Comparison of ENCODE assay signal across 8 cellular contexts in genomic region chr9:35728041-35728971, GRCh38. TPM values are rescaled to one million over a fixed set of nuclear protein-coding genes. Genes with fewer than 3 reads are reported as not detected.
DNase-seq lines count a peak whose midpoint lies in the region; ATAC-seq and TF ChIP-seq lines count a peak whose summit lies in the region.

No MANE protein-coding gene starts in this region.

- peaks cover 15% of the 10 kb centered on the region; the same call in 1 of the 2 replicates for H4K20me1 ChIP-seq in OCI-LY7 (ENCODE audit: insufficient read depth, low read length)

- H3K27me3 Mint-ChIP-seq in activated CD4-positive, alpha-beta T cell treated with anti-CD3 and anti-CD28 coated beads, Interleukin-2, amount 10 ng/mL, durations not matched to agents 24 days and 14 days, result no peaks in the 10 kb centered on the region

- H3K9me3 Mint-ChIP-seq in activated CD4-positive, alpha-beta T cell treated with anti-CD3 and anti-CD28 coated beads, Interleukin-2, amount 10 ng/mL, durations not matched to agents 24 days and 14 days, result no peaks in the 10 kb centered on the region

- no peak overlapping the region for H3K27ac Mint-ChIP-seq in activated CD4-positive, alpha-beta T cell treated with anti-CD3 and anti-CD28 coated beads, Interleukin-2, amount 10 ng/mL, durations not matched to agents 24 days and 14 days

- BruUV-seq in OCI-LY7 (replicated peaks; lab: Mats Ljungman, UMichigan), result no TSS peak

- H3K27ac ChIP-seq in OCI-LY7 (ENCODE audit: low read depth, low read length, poor library complexity, severe bottlenecking), result peak overlapping the region; percentile 46
- H3K27ac ChIP-seq in coronary artery, result peak overlapping the region; percentile 97 to 99
- H3K27ac ChIP-seq in right lobe of liver, result peak overlapping the region; percentile 27 to 100 (median 98)
- no peak overlapping the region for H3K27ac ChIP-seq in WERI-Rb-1

- TF ChIP-seq CTCF in OCI-LY7 (conservative IDR thresholded peaks at IDR 0.05; ENCODE audit: low read length) (no peak), coronary artery (IDR thresholded peaks at IDR 0.05) (no peak), right lobe of liver (IDR thresholded peaks at IDR 0.05) (no peak), WERI-Rb-1 (IDR thresholded peaks at IDR 0.05; ENCODE audit: low read depth, low read length) (no peak)

- no peak overlapping the region for H3K4me3 Mint-ChIP-seq in activated CD4-positive, alpha-beta T cell treated with anti-CD3 and anti-CD28 coated beads, Interleukin-2, amount 10 ng/mL, durations not matched to agents 24 days and 14 days

- peaks cover 49% of the 10 kb centered on the region for H3K4me1 ChIP-seq in OCI-LY7 (ENCODE audit: insufficient read depth, low read length, poor library complexity, severe bottlenecking)
- H3K4me1 ChIP-seq in right lobe of liver, result peaks cover 0 to 53% (median 20%) of the 10 kb centered on the region in 4 donors

- H3K4me1 Mint-ChIP-seq in activated CD4-positive, alpha-beta T cell treated with anti-CD3 and anti-CD28 coated beads, Interleukin-2, amount 10 ng/mL, durations not matched to agents 24 days and 14 days, result peaks cover 16% of the 10 kb centered on the region

- DNase-seq in activated CD4-positive, alpha-beta T cell treated with anti-CD3 and anti-CD28 coated beads, Interleukin-2, amount 10 ng/mL, durations not matched to agents 24 days and 14 days, result peak; percentile 82
- DNase-seq in activated CD4-positive, alpha-beta T cell treated with anti-CD3 and anti-CD28 coated beads, Interleukin-2, amount 50 U/mL, for 4 hours, result no peak
- peak; percentile 63 for DNase-seq in OCI-LY7 (ENCODE audit: low spot score)
- DNase-seq in coronary artery (ENCODE audit: low spot score), result peak; percentile 93
- peak; percentile 70 to 76 (median 74) for DNase-seq in right lobe of liver
- peak; percentile 67 for DNase-seq in stimulated activated naive CD8-positive, alpha-beta T cell treated with anti-CD3 and anti-CD28 coated beads, Interleukin-15, Interleukin-2, amounts not matched to agents 100 U/mL and 50 U/mL, for 24 hours
- DNase-seq in NCI-H2196 (lab: John Stamatoyannopoulos, UW; ENCODE audit: unreplicated experiment), result no peak
- no peak for DNase-seq in WERI-Rb-1

- 5% methylated on average over 9 of the region's 10 CpGs for WGBS in right lobe of liver (ENCODE audit: insufficient coverage, low coverage, low lambda C conversion rate, missing lambda C conversion rate)

- H3K36me3 ChIP-seq in OCI-LY7 (ENCODE audit: insufficient read depth, low read length), result peaks cover 38% of the 10 kb centered on the region
- H3K36me3 ChIP-seq in right lobe of liver, result peaks cover 0 to 30% (median 25%) of the 10 kb centered on the region in 4 donors
- H3K36me3 ChIP-seq in WERI-Rb-1, result peaks cover 31% of the 10 kb centered on the region

- peaks cover 29% of the 10 kb centered on the region for H3K36me3 Mint-ChIP-seq in activated CD4-positive, alpha-beta T cell treated with anti-CD3 and anti-CD28 coated beads, Interleukin-2, amount 10 ng/mL, durations not matched to agents 24 days and 14 days (ENCODE audit: low read depth)

- H3K4me3 ChIP-seq in OCI-LY7 (ENCODE audit: low read depth, low read length, poor library complexity, severe bottlenecking), result peak overlapping the region; percentile 89
- H3K4me3 ChIP-seq in coronary artery, result peak overlapping the region; percentile 84
- H3K4me3 ChIP-seq in right lobe of liver, result peak overlapping the region; percentile 19 to 70 (median 21)
- H3K4me3 ChIP-seq in WERI-Rb-1 (ENCODE audit: low read depth, low read length), result no peak overlapping the region

- CTCF ChIA-PET in OCI-LY7 (lab: Charles Lee; ENCODE audit: unreplicated experiment), result interaction anchor here (0.8 to 2.2 kb wide), 12 partner anchors 13 to 112 kb away, joined by 3 to 13 read pairs (median 4); partner anchors contain the start of genes ARHGEF39, GBA2 and RGP1

- peak in 2 of 4 donors; percentile 5 for ATAC-seq in right lobe of liver
- ATAC-seq in stimulated activated naive CD8-positive, alpha-beta T cell treated with anti-CD3 and anti-CD28 coated beads, Interleukin-15, Interleukin-2, amounts not matched to agents 100 U/mL and 50 U/mL, for 24 hours, result peak; percentile 17

- intact Hi-C loops in activated CD4-positive, alpha-beta T cell treated with anti-CD3 and anti-CD28 coated beads, Interleukin-2, amount 10 ng/mL, durations not matched to agents 24 days and 14 days (cut with micrococcal nuclease), result loop anchor here (2.0 kb wide), 1 partner anchor 32 kb away; no protein-coding TSS in a partner anchor
- intact Hi-C loops in OCI-LY7 (cut with micrococcal nuclease; ENCODE audit: unreplicated experiment), result loop anchor here (2.0 kb wide), 1 partner anchor 70 kb away; the partner anchor contains the start of genes CCDC107 and RMRP
- intact Hi-C loops in right lobe of liver (cut with DNase I), result loop anchor here (5.0 to 10.0 kb wide), 2 partner anchors 64 to 66 kb away; partner anchors contain the start of gene ARHGEF39 (in 1 of the 2)

- H2AFZ ChIP-seq in OCI-LY7 (ENCODE audit: low read length), result no peak overlapping the region

- no peaks in the 10 kb centered on the region for H3K27me3 ChIP-seq in right lobe of liver
- H3K27me3 ChIP-seq in WERI-Rb-1 (ENCODE audit: insufficient read depth, low read depth, severe bottlenecking), result no peaks in the 10 kb centered on the region

- peak; percentile 69 for TF ChIP-seq POLR2A in right lobe of liver (IDR thresholded peaks at IDR 0.05)

- H3K4me2 ChIP-seq in OCI-LY7 (ENCODE audit: low read length), result peak overlapping the region; percentile 97

- H3K79me2 ChIP-seq in OCI-LY7 (ENCODE audit: insufficient read depth, low read depth, low read length), result peaks cover 51% of the 10 kb centered on the region

- POLR2A ChIA-PET in OCI-LY7 (lab: Charles Lee), result interaction anchor here (0.6 to 2.4 kb wide), 21 partner anchors 11 to 258 kb away, joined by 3 to 18 read pairs (median 4); partner anchors contain the start of genes ARHGEF39, CA9, GBA2 and RGP1

- no peaks in the 10 kb centered on the region for H3K9me3 ChIP-seq in OCI-LY7 (ENCODE audit: low read length)
- H3K9me3 ChIP-seq in right lobe of liver, result no peaks in the 10 kb centered on the region
- no peaks in the 10 kb centered on the region for H3K9me3 ChIP-seq in WERI-Rb-1 (ENCODE audit: severe bottlenecking)

- no peaks in the 10 kb centered on the region for H3K9me2 ChIP-seq in OCI-LY7 (ENCODE audit: insufficient read depth, low read length)

RNA-seq across cellular contexts. Expression of gene TLN1, which starts 3.7 kb away (rescaled TPM):
- 220 and 243 TPM in 2 replicates for total RNA-seq in activated CD4-positive, alpha-beta T cell treated with anti-CD3 and anti-CD28 coated beads, Interleukin-2, amount 10 ng/mL, durations not matched to agents 24 days and 14 days
- total RNA-seq in OCI-LY7 (2014; rRNA removed; shearing (Covaris generic)), result 87.5 and 98.8 TPM in 2 replicates
- total RNA-seq in OCI-LY7 (2022), result 169 and 177 TPM in 2 replicates
- total RNA-seq in right lobe of liver, result 100 to 1,000 TPM; 103 to 168 (median 128) TPM

RNA-seq across cellular contexts. Expression of gene CREB3, which starts 4.2 kb away (rescaled TPM):
- total RNA-seq in activated CD4-positive, alpha-beta T cell treated with anti-CD3 and anti-CD28 coated beads, Interleukin-2, amount 10 ng/mL, durations not matched to agents 24 days and 14 days, result 27.0 and 27.6 TPM in 2 replicates
- 16.8 and 18.2 TPM in 2 replicates for total RNA-seq in OCI-LY7 (2014; rRNA removed; shearing (Covaris generic))
- 21.9 and 23.0 TPM in 2 replicates for total RNA-seq in OCI-LY7 (2022)
- total RNA-seq in right lobe of liver, result 10 to 100 TPM; 12.1 to 35.2 (median 17.8) TPM

RNA-seq across cellular contexts. Expression of gene GBA2, which starts 20.7 kb away (rescaled TPM):
- total RNA-seq in activated CD4-positive, alpha-beta T cell treated with anti-CD3 and anti-CD28 coated beads, Interleukin-2, amount 10 ng/mL, durations not matched to agents 24 days and 14 days, result 46.7 and 50.1 TPM in 2 replicates
- total RNA-seq in OCI-LY7 (2014; rRNA removed; shearing (Covaris generic)), result 66.0 and 75.4 TPM in 2 replicates
- 68.2 and 70.4 TPM in 2 replicates for total RNA-seq in OCI-LY7 (2022)
- total RNA-seq in right lobe of liver, result 10 to 100 TPM; 29.5 to 53.7 (median 35.2) TPM

RNA-seq across cellular contexts. Expression of gene RGP1, which starts 20.8 kb away (rescaled TPM):
- 16.3 and 16.7 TPM in 2 replicates for total RNA-seq in activated CD4-positive, alpha-beta T cell treated with anti-CD3 and anti-CD28 coated beads, Interleukin-2, amount 10 ng/mL, durations not matched to agents 24 days and 14 days
- total RNA-seq in OCI-LY7 (2014; rRNA removed; shearing (Covaris generic)), result 12.3 and 13.5 TPM in 2 replicates
- total RNA-seq in OCI-LY7 (2022) (27.1 and 31.3 TPM in 2 replicates), right lobe of liver (10 to 100 TPM in 5 of 6 experiments, 1 to 10 TPM in 1; 9.5 to 13.0 (median 11.4) TPM)

RNA-seq across cellular contexts. Expression of gene MSMP, which starts 25.8 kb away (rescaled TPM):
- 0.88 TPM in 1 of 2 replicates, not detected in the other for total RNA-seq in activated CD4-positive, alpha-beta T cell treated with anti-CD3 and anti-CD28 coated beads, Interleukin-2, amount 10 ng/mL, durations not matched to agents 24 days and 14 days
- 0.67 and 2.3 TPM in 2 replicates for total RNA-seq in OCI-LY7 (2014; rRNA removed; shearing (Covaris generic))
- total RNA-seq in OCI-LY7 (2022) (4.1 and 4.4 TPM in 2 replicates), right lobe of liver (not detected)

Comparison
In these comparisons a context has a peak if more than half of its experiments do, and no peak if none do; other contexts are left out.
1. DNase-seq: peak in activated CD4-positive, alpha-beta T cell treated with anti-CD3 and anti-CD28 coated beads, Interleukin-2, amount 10 ng/mL, durations not matched to agents 24 days and 14 days (single experiment), OCI-LY7 (single experiment), coronary artery (single experiment), right lobe of liver (3 of 3) and stimulated activated naive CD8-positive, alpha-beta T cell treated with anti-CD3 and anti-CD28 coated beads, Interleukin-15, Interleukin-2, amounts not matched to agents 100 U/mL and 50 U/mL, for 24 hours (single experiment); none in activated CD4-positive, alpha-beta T cell treated with anti-CD3 and anti-CD28 coated beads, Interleukin-2, amount 50 U/mL, for 4 hours (0 of 2), NCI-H2196 (single experiment) and WERI-Rb-1 (single experiment).